8 cellular contexts compared by ENCODE assay signal in genomic region chr17:65122836-65123756, GRCh38.
DNase-seq lines count a peak whose midpoint lies in the region; ATAC-seq and TF ChIP-seq lines count a peak whose summit lies in the region.

No MANE protein-coding gene starts in this region.

- in situ Hi-C loops in GM13976 (cut with MboI; ENCODE audit: low sequenced_read_pairs, unreplicated experiment), result no loop called here
- in situ Hi-C loops in astrocyte of the cerebellum (cut with HindIII; ENCODE audit: low sequenced_read_pairs), result no loop called here

- DNase-seq in GM13976 (ENCODE audit: low spot score), result peak; percentile 83
- DNase-seq in NCI-H187 treated with DMSO at 0.1 percent for 48 hours (lab: John Stamatoyannopoulos, UW), result peak; percentile 55
- DNase-seq in T-helper 9 cell, result peak; percentile 70
- peak; percentile 77 for DNase-seq in astrocyte of the cerebellum (ENCODE audit: low read depth)
- peak in 50 of 51 donors; percentile 16 to 88 (median 66) for DNase-seq in hypothalamus (lab: John Stamatoyannopoulos, UW)
- peak; percentile 93 for DNase-seq in retina

- peak overlapping the region; percentile 49 for H3K4me3 ChIP-seq in astrocyte of the cerebellum (ENCODE audit: low read depth, low read length)

- TF ChIP-seq CTCF in GM13976 (IDR thresholded peaks at IDR 0.05; ENCODE audit: borderline replicate concordance, control extremely low read depth, extremely low read depth, insufficient read depth, missing control alignments) (no peak), astrocyte of the cerebellum (IDR thresholded peaks at IDR 0.05; ENCODE audit: low read depth, low read length, missing control alignments) (no peak)

- ATAC-seq in HG02884 (IDR thresholded peaks at IDR 0.05; ENCODE audit: unreplicated experiment) (peak; percentile 74), GM18519 (IDR thresholded peaks at IDR 0.05; ENCODE audit: low FRiP score, unreplicated experiment) (no peak)
